In genomic region chr15:38991126-38991525, GRCh38 we compare ENCODE assay signal across 8 cellular contexts.
DNase-seq lines count a peak whose midpoint lies in the region; ATAC-seq and TF ChIP-seq lines count a peak whose summit lies in the region.

No MANE protein-coding gene starts in this region.

- peak; percentile 73 for TF ChIP-seq CTCF in choroid plexus epithelial cell (conservative IDR thresholded peaks at IDR 0.05; ENCODE audit: low read depth, low read length)

- no peak for ATAC-seq in GM19351 (IDR thresholded peaks at IDR 0.05; ENCODE audit: unreplicated experiment)
- ATAC-seq in GM19463 (IDR thresholded peaks at IDR 0.05; ENCODE audit: unreplicated experiment): no peak
- no peak for ATAC-seq in GM21447 (IDR thresholded peaks at IDR 0.05; ENCODE audit: unreplicated experiment)

- H3K4me3 ChIP-seq in choroid plexus epithelial cell (ENCODE audit: low read depth, low read length): no peak overlapping the region

- DNase-seq in COLO829 (ENCODE audit: low spot score) (peak; percentile 10), LoVo (ENCODE audit: low spot score) (peak; percentile 43), choroid plexus epithelial cell (ENCODE audit: low read depth) (peak; percentile 72), midbrain (lab: John Stamatoyannopoulos, UW) (peak; percentile 38)
- DNase-seq in activated naive CD4-positive, alpha-beta T cell treated with Interleukin-2 at 50 U/mL for 16 hours: no peak
